ENCODE assay signal across 13 cellular contexts in genomic region chr12:51028811-51029146, GRCh38. TPM values are rescaled to one million over a fixed set of nuclear protein-coding genes. Genes with fewer than 3 reads are reported as not detected.
DNase-seq lines count a peak whose midpoint lies in the region; ATAC-seq and TF ChIP-seq lines count a peak whose summit lies in the region.
"Had no signal": no experiment of that assay in that cellular context is flagged by ENCODE, and none has a peak within 500 bp of the region (broad histone marks: within the 10 kb centered on the region; RNA-seq: fewer than 3 reads in every experiment).

No MANE protein-coding gene starts in this region.

- H2BK12ac ChIP-seq in trophoblast cell (ENCODE audit: low read length), result peak overlapping the region; percentile 96

- H2BK120ac ChIP-seq in trophoblast cell (ENCODE audit: insufficient read depth, low read length, poor library complexity), result peak overlapping the region; percentile 80

- peak overlapping the region; percentile 10 for H2AFZ ChIP-seq in fibroblast of lung (ENCODE audit: low read length)
- H2AFZ ChIP-seq in trophoblast cell (ENCODE audit: insufficient read depth, low read length, poor library complexity), result peak overlapping the region; percentile 77

- H3K4me1 ChIP-seq in Peyer's patch (peaks cover 0 to 15% (median 6%) of the 10 kb centered on the region in 4 donors), fibroblast of lung (ENCODE audit: control insufficient read depth, extremely low read depth, insufficient read depth, low read length) (no peaks in the 10 kb centered on the region), trophoblast cell (ENCODE audit: control insufficient read depth in 1 of 2, insufficient read depth in 2 of 2, low read length in 2 of 2) (peaks cover 11 to 27% of the 10 kb centered on the region in 2 experiments), body of pancreas (peaks cover 27% of the 10 kb centered on the region)
- H3K4me1 ChIP-seq: colonic mucosa had no signal

- WGBS in trophoblast cell (ENCODE audit: extremely low coverage, insufficient coverage, insufficient read length), result no CpG with 5 or more reads among the region's 5 CpGs
- 46 to 47% methylated on average over 5 of the region's 5 CpGs for WGBS in body of pancreas, 2 donors

- TF ChIP-seq CTCF in Peyer's patch (IDR thresholded peaks at IDR 0.05) (no peak), fibroblast of lung (conservative IDR thresholded peaks at IDR 0.05 in 1 of 2, IDR thresholded peaks at IDR 0.05 in 1 of 2; ENCODE audit: low read depth in 1 of 2, low read length in 2 of 2) (no peak), body of pancreas (IDR thresholded peaks at IDR 0.05) (no peak)

- intact Hi-C loops in body of pancreas (cut with DNase I), result no loop called here

- no peaks in the 10 kb centered on the region for H3K36me3 ChIP-seq in Peyer's patch
- no peaks in the 10 kb centered on the region for H3K36me3 ChIP-seq in fibroblast of lung (ENCODE audit: control insufficient read depth, insufficient read depth, low read length)
- no peaks in the 10 kb centered on the region for H3K36me3 ChIP-seq in trophoblast cell (ENCODE audit: control insufficient read depth in 1 of 2, insufficient read depth in 2 of 2, low read length in 2 of 2)
- no peaks in the 10 kb centered on the region for H3K36me3 ChIP-seq in body of pancreas (replicated peaks in 1 of 2; ENCODE audit: insufficient read depth in 1 of 2, low read depth in 2 of 2)
- H3K36me3 ChIP-seq: BLaER1 treated with 17β-estradiol and CSF1 and Interleukin-3, amounts not matched to agents 10 nM and 100 nM; colonic mucosa had no signal

- peak overlapping the region; percentile 82 for H4K91ac ChIP-seq in trophoblast cell (ENCODE audit: low read depth, low read length)

- H3K14ac ChIP-seq in trophoblast cell (ENCODE audit: low read length), result peak overlapping the region; percentile 55

- H2BK5ac ChIP-seq in trophoblast cell (ENCODE audit: low read depth, low read length, poor library complexity), result peak overlapping the region; percentile 89

- H3K79me2 ChIP-seq in fibroblast of lung (ENCODE audit: control insufficient read depth, insufficient read depth, low read length) (peaks cover 12% of the 10 kb centered on the region), trophoblast cell (ENCODE audit: control insufficient read depth, insufficient read depth, low read length, poor library complexity) (peaks cover 11% of the 10 kb centered on the region)

- peak overlapping the region; percentile 32 for H4K8ac ChIP-seq in trophoblast cell (ENCODE audit: low read depth, low read length)

- H3K4ac ChIP-seq in trophoblast cell (ENCODE audit: low read depth, low read length), result no peak overlapping the region

- no peak for ATAC-seq in body of pancreas
- no peak for ATAC-seq in HG02870 (IDR thresholded peaks at IDR 0.05; ENCODE audit: unreplicated experiment)
- ATAC-seq in HG03442 (IDR thresholded peaks at IDR 0.05; ENCODE audit: unreplicated experiment), result no peak
- ATAC-seq: stimulated activated memory B cell treated with anti-CD40 and anti-IgM and Interleukin-4, amounts not matched to agents 10 μg/mL and 1 μg/mL and 100 μg/mL, for 72 hours had no signal

- H3K9ac ChIP-seq in fibroblast of lung (ENCODE audit: insufficient read depth, low read length), result no peak overlapping the region
- H3K9ac ChIP-seq in trophoblast cell (ENCODE audit: low read length), result no peak overlapping the region
- H3K9ac ChIP-seq: BLaER1 treated with 17β-estradiol and CSF1 and Interleukin-3, amounts not matched to agents 10 nM and 100 nM had no signal

- no peaks in the 10 kb centered on the region for H3K27me3 ChIP-seq in Peyer's patch
- no peaks in the 10 kb centered on the region for H3K27me3 ChIP-seq in fibroblast of lung (ENCODE audit: control insufficient read depth, insufficient read depth, low read length)
- H3K27me3 ChIP-seq in trophoblast cell (ENCODE audit: insufficient read depth, low read length), result no peaks in the 10 kb centered on the region
- H3K27me3 ChIP-seq in body of pancreas, result no peaks in the 10 kb centered on the region
- H3K27me3 ChIP-seq: BLaER1 treated with 17β-estradiol and CSF1 and Interleukin-3, amounts not matched to agents 10 nM and 100 nM; colonic mucosa had no signal

- no peaks in the 10 kb centered on the region for H4K20me1 ChIP-seq in fibroblast of lung (ENCODE audit: control insufficient read depth, extremely low read depth, insufficient read depth, low read length)

- H3K23ac ChIP-seq in trophoblast cell (ENCODE audit: low read length), result no peak overlapping the region

- DNase-seq in ELF-1 (ENCODE audit: low read depth, low spot score), result peak; percentile 46
- no peak for DNase-seq in Peyer's patch
- no peak for DNase-seq in fibroblast of lung (ENCODE audit: low read depth in 2 of 2)
- DNase-seq in trophoblast cell, result peak; percentile 63 to 86
- no peak for DNase-seq in DMS53 treated with DMSO at 0.1 percent for 48 hours (lab: John Stamatoyannopoulos, UW; ENCODE audit: unreplicated experiment)
- DNase-seq in body of pancreas, result no peak
- DNase-seq: activated B cell treated with CpG ODN at 0.5 μM for 24 hours; stimulated activated CD4-positive, alpha-beta T cell treated with anti-CD3 and anti-CD28 coated beads, Interleukin-4, amount 100 ng/mL, for 1 hour had no signal

- peak overlapping the region; percentile 47 for H4K12ac ChIP-seq in trophoblast cell (ENCODE audit: low read depth, low read length)

- H3K27ac ChIP-seq in Peyer's patch (peak overlapping the region in 3 of 4 donors; percentile 21 to 75 (median 75)), fibroblast of lung (ENCODE audit: insufficient read depth, low read length) (no peak overlapping the region), trophoblast cell (ENCODE audit: low read depth, low read length) (peak overlapping the region; percentile 92), body of pancreas (peak overlapping the region in 1 of 4 donors; percentile 63)
- H3K27ac ChIP-seq: BLaER1 treated with 17β-estradiol and CSF1 and Interleukin-3, amounts not matched to agents 10 nM and 100 nM; colonic mucosa had no signal

- H3K4me3 ChIP-seq in Peyer's patch (peak overlapping the region in 2 of 4 donors; percentile 31 to 33), fibroblast of lung (replicated peaks in 1 of 4; ENCODE audit: control extremely low read depth in 1 of 4, insufficient read depth in 1 of 4, low read depth in 3 of 4, low read length in 4 of 4) (no peak overlapping the region), trophoblast cell (ENCODE audit: low read depth, low read length) (no peak overlapping the region), body of pancreas (no peak overlapping the region)
- H3K4me3 ChIP-seq: BLaER1 treated with 17β-estradiol and CSF1 and Interleukin-3, amounts not matched to agents 10 nM and 100 nM; colonic mucosa had no signal

- peak overlapping the region; percentile 49 for H2AK5ac ChIP-seq in trophoblast cell (ENCODE audit: low read length)

- H3K9me3 ChIP-seq in Peyer's patch (no peaks in the 10 kb centered on the region), fibroblast of lung (ENCODE audit: control insufficient read depth, insufficient read depth, low read depth, low read length) (no peaks in the 10 kb centered on the region), trophoblast cell (ENCODE audit: insufficient read depth, low read depth, low read length) (no peaks in the 10 kb centered on the region), body of pancreas (no peaks in the 10 kb centered on the region)
- H3K9me3 ChIP-seq: BLaER1 treated with 17β-estradiol and CSF1 and Interleukin-3, amounts not matched to agents 10 nM and 100 nM; colonic mucosa had no signal

- TF ChIP-seq POLR2A in Peyer's patch (IDR thresholded peaks at IDR 0.05) (no peak), body of pancreas (IDR thresholded peaks at IDR 0.05) (no peak)

- peaks cover 32% of the 10 kb centered on the region for H3K79me1 ChIP-seq in trophoblast cell (ENCODE audit: low read length)

- H3K4me2 ChIP-seq in fibroblast of lung (ENCODE audit: extremely low read depth, insufficient read depth, low read length) (no peak overlapping the region), trophoblast cell (ENCODE audit: low read length) (peak overlapping the region; percentile 64)

- H3K18ac ChIP-seq in trophoblast cell (ENCODE audit: low read length), result peak overlapping the region; percentile 29

RNA-seq across cellular contexts. Expression of gene SLC11A2, which starts 2.6 kb away (rescaled TPM):
- total RNA-seq in Peyer's patch (10 to 100 TPM; 37.1 to 57.4 (median 50.0) TPM), fibroblast of lung (57.5 and 75.0 TPM in 2 replicates), body of pancreas (10 to 100 TPM; 53.2 to 55.0 TPM)
- polyA plus RNA-seq in fibroblast of lung, result 38.6 and 39.3 TPM in 2 replicates
- polyA plus RNA-seq in fibroblast of lung (2012), result 19.5 and 22.2 TPM in 2 replicates
- 37.5 and 52.9 TPM in 2 replicates for polyA minus RNA-seq in fibroblast of lung (ENCODE audit: low replicate concordance)
- polyA plus RNA-seq in trophoblast cell (2013), result 33.1 and 33.8 TPM in 2 replicates

RNA-seq across cellular contexts. Expression of gene LETMD1, which starts 19.3 kb away (rescaled TPM):
- total RNA-seq in Peyer's patch (100 to 1,000 TPM in 2 of 4 donors, 10 to 100 TPM in 2; 55.3 to 155 (median 91.4) TPM), fibroblast of lung (59.9 and 61.4 TPM in 2 replicates), body of pancreas (10 to 100 TPM; 57.4 to 71.6 TPM)
- 38.1 and 45.9 TPM in 2 replicates for polyA plus RNA-seq in fibroblast of lung
- polyA plus RNA-seq in fibroblast of lung (2012), result 22.3 and 29.2 TPM in 2 replicates
- 51.6 and 77.0 TPM in 2 replicates for polyA minus RNA-seq in fibroblast of lung (ENCODE audit: low replicate concordance)
- 21.3 TPM in 2 replicates for polyA plus RNA-seq in trophoblast cell (2013)

RNA-seq across cellular contexts. Expression of gene CSRNP2, which starts 54.6 kb away (rescaled TPM):
- 10 to 100 TPM; 17.8 to 23.1 (median 21.1) TPM for total RNA-seq in Peyer's patch
- total RNA-seq in fibroblast of lung, result 15.7 and 19.8 TPM in 2 replicates
- polyA plus RNA-seq in fibroblast of lung, result 16.5 and 21.4 TPM in 2 replicates
- polyA plus RNA-seq in fibroblast of lung (2012), result 11.2 and 13.9 TPM in 2 replicates
- polyA minus RNA-seq in fibroblast of lung (ENCODE audit: low replicate concordance), result 17.0 and 40.5 TPM in 2 replicates
- polyA plus RNA-seq in trophoblast cell (2013), result 24.1 and 24.9 TPM in 2 replicates
- 10 to 100 TPM; 20.8 to 25.4 TPM for total RNA-seq in body of pancreas

Comparison
In these comparisons a context has a peak if more than half of its experiments do, and no peak if none do; other contexts are left out.
1. DNase-seq: peak in ELF-1 (single experiment) and trophoblast cell (2 of 2); none in Peyer's patch (0 of 3), fibroblast of lung (0 of 2), DMS53 treated with DMSO at 0.1 percent for 48 hours (single experiment) and body of pancreas (0 of 4).